9 cellular contexts compared by ENCODE assay signal in genomic region chr19:29810504-29810871, GRCh38. TPM values are rescaled to one million over a fixed set of nuclear protein-coding genes. Genes with fewer than 3 reads are reported as not detected.
DNase-seq lines count a peak whose midpoint lies in the region; ATAC-seq and TF ChIP-seq lines count a peak whose summit lies in the region.
"Had no signal": no experiment of that assay in that cellular context is flagged by ENCODE, and none has a peak within 500 bp of the region (broad histone marks: within the 10 kb centered on the region; RNA-seq: fewer than 3 reads in every experiment).

No MANE protein-coding gene starts in this region.

- H3K36me3 ChIP-seq in HCT116 (ENCODE audit: control insufficient read depth in 1 of 2, insufficient read depth in 2 of 2, low read length in 2 of 2) (peaks cover 2 to 12% of the 10 kb centered on the region in 2 experiments; a peak in 1 of 4 replicates), WERI-Rb-1 (peaks cover 27% of the 10 kb centered on the region), hepatocyte (replicated peaks; ENCODE audit: insufficient read depth, low read depth) (no peaks in the 10 kb centered on the region), upper lobe of left lung (no peaks in the 10 kb centered on the region)
- H3K36me3 ChIP-seq: uterus had no signal

- WGBS in hepatocyte (ENCODE audit: low lambda C conversion rate, missing lambda C conversion rate): 90% methylated on average over 4 of the region's 4 CpGs
- WGBS in upper lobe of left lung, 2 donors: 83 to 90% methylated on average over 4 of the region's 4 CpGs

- H3K4me3 ChIP-seq in HCT116 (replicated peaks in 1 of 2; ENCODE audit: low read depth in 1 of 2, low read length in 2 of 2): peak overlapping the region; percentile 62 to 69
- H3K4me3 ChIP-seq in WERI-Rb-1 (ENCODE audit: low read depth, low read length): no peak overlapping the region
- H3K4me3 ChIP-seq in hepatocyte: no peak overlapping the region
- peak overlapping the region in 1 of 4 donors; percentile 75 for H3K4me3 ChIP-seq in upper lobe of left lung

- H3K4me2 ChIP-seq in HCT116 (ENCODE audit: low read length) (peak overlapping the region; percentile 93), hepatocyte (peak overlapping the region; percentile 85)

- H3K9me3 ChIP-seq in HCT116 (ENCODE audit: control insufficient read depth in 1 of 2, insufficient read depth in 1 of 2, low read depth in 1 of 2, low read length in 2 of 2) (no peaks in the 10 kb centered on the region), WERI-Rb-1 (ENCODE audit: severe bottlenecking) (no peaks in the 10 kb centered on the region), hepatocyte (ENCODE audit: low read depth) (no peaks in the 10 kb centered on the region), upper lobe of left lung (no peaks in the 10 kb centered on the region)
- H3K9me3 ChIP-seq: uterus had no signal

- intact Hi-C loops in HCT116 (cut with micrococcal nuclease): loop anchor here (2.0 kb wide), 1 partner anchor 34 kb away; no protein-coding TSS in a partner anchor

- H3K9me2 ChIP-seq in HCT116 (ENCODE audit: insufficient read depth): no peaks in the 10 kb centered on the region
- no peaks in the 10 kb centered on the region for H3K9me2 ChIP-seq in hepatocyte (replicated peaks; ENCODE audit: insufficient read depth)

- H2AFZ ChIP-seq in HCT116 (ENCODE audit: low read depth, low read length, poor library complexity, severe bottlenecking) (no peak overlapping the region), hepatocyte (no peak overlapping the region)

- no TSS peak for BruUV-seq in HCT116 (replicated peaks; lab: Mats Ljungman, UMichigan)

- peak overlapping the region; percentile 78 for H3K9ac ChIP-seq in HCT116 (ENCODE audit: low read length)

- TF ChIP-seq POLR2A in HCT116 (IDR thresholded peaks at IDR 0.05; ENCODE audit: borderline replicate concordance, extremely low read depth, insufficient read depth, insufficient read length) (no peak), upper lobe of left lung (IDR thresholded peaks at IDR 0.05) (no peak)

- no peak for TF ChIP-seq EP300 in upper lobe of left lung (IDR thresholded peaks at IDR 0.05)

- RAD21 ChIA-PET in HCT116 (lab: Charles Lee; ENCODE audit: low non-redundant PET in 1 of 2, low total read pairs in 2 of 2, uncharacterized antibody in 2 of 2, unreplicated experiment in 2 of 2): no interaction called here

- H3K4me1 ChIP-seq in HCT116 (ENCODE audit: control insufficient read depth in 1 of 2, insufficient read depth in 2 of 2, low read length in 2 of 2): peaks cover 15 to 32% of the 10 kb centered on the region in 2 experiments
- H3K4me1 ChIP-seq in hepatocyte (ENCODE audit: insufficient read depth): peaks cover 4% of the 10 kb centered on the region
- peaks cover 5 to 23% (median 9%) of the 10 kb centered on the region in 4 donors for H3K4me1 ChIP-seq in upper lobe of left lung

- TF ChIP-seq CTCF in C4-2B (conservative IDR thresholded peaks at IDR 0.05): no peak
- no peak for TF ChIP-seq CTCF in HCT116 (IDR thresholded peaks at IDR 0.05 in 2 of 3, conservative IDR thresholded peaks at IDR 0.05 in 1 of 3; ENCODE audit: borderline replicate concordance in 1 of 3, insufficient read depth in 1 of 3, low read depth in 2 of 3, low read length in 2 of 3)
- no peak for TF ChIP-seq CTCF in WERI-Rb-1 (IDR thresholded peaks at IDR 0.05; ENCODE audit: low read depth, low read length)
- TF ChIP-seq CTCF in hepatocyte (IDR thresholded peaks at IDR 0.05; ENCODE audit: poor library complexity): no peak
- no peak for TF ChIP-seq CTCF in upper lobe of left lung (IDR thresholded peaks at IDR 0.05)

- H3K27ac ChIP-seq in C4-2B: peak overlapping the region; percentile 69
- peak overlapping the region; percentile 80 for H3K27ac ChIP-seq in HCT116 (ENCODE audit: low read depth, low read length)
- peak overlapping the region; percentile 86; the same call in 1 of the 2 replicates for H3K27ac ChIP-seq in WERI-Rb-1
- no peak overlapping the region for H3K27ac ChIP-seq in hepatocyte
- peak overlapping the region in 2 of 4 donors; percentile 48 to 71 for H3K27ac ChIP-seq in upper lobe of left lung

- H3K79me2 ChIP-seq in HCT116 (ENCODE audit: insufficient read depth, low read length) (peaks cover 8% of the 10 kb centered on the region; the same call in 1 of the 2 replicates), hepatocyte (no peaks in the 10 kb centered on the region)

- CTCF ChIA-PET in HCT116 (lab: Charles Lee): interaction anchor here (0.6 kb wide), 2 partner anchors 34 to 582 kb away, joined by 3 to 4 read pairs; no protein-coding TSS in a partner anchor

- no peak for TF ChIP-seq RAD21 in HCT116 (IDR thresholded peaks at IDR 0.05; ENCODE audit: low read depth)

- ATAC-seq in HCT116 (no peak), upper lobe of left lung (ENCODE audit: low FRiP score in 2 of 2) (no peak), GM21723 (IDR thresholded peaks at IDR 0.05; ENCODE audit: unreplicated experiment) (no peak), HG02973 (IDR thresholded peaks at IDR 0.05; ENCODE audit: unreplicated experiment) (no peak), HG03354 (IDR thresholded peaks at IDR 0.05; ENCODE audit: poor library complexity, severe bottlenecking, unreplicated experiment) (no peak)

- H3K27me3 ChIP-seq in HCT116 (ENCODE audit: insufficient read depth, low read length) (no peaks in the 10 kb centered on the region), WERI-Rb-1 (ENCODE audit: insufficient read depth, low read depth, severe bottlenecking) (no peaks in the 10 kb centered on the region), hepatocyte (no peaks in the 10 kb centered on the region), upper lobe of left lung (no peaks in the 10 kb centered on the region)
- H3K27me3 ChIP-seq: uterus had no signal

- POLR2A ChIA-PET in HCT116 (lab: Charles Lee): no interaction called here

- DNase-seq in HCT116 (ENCODE audit: low read depth, low spot score) (no peak), WERI-Rb-1 (no peak), hepatocyte (ENCODE audit: low spot score) (peak; percentile 47), upper lobe of left lung (no peak)

- H4K20me1 ChIP-seq in HCT116 (ENCODE audit: insufficient read depth) (no peaks in the 10 kb centered on the region), hepatocyte (ENCODE audit: insufficient read depth, poor library complexity, severe bottlenecking) (no peaks in the 10 kb centered on the region)

TF ChIP-seq in HCT116, 20 proteins besides CTCF, POLR2A, EP300 and RAD21:
- TF ChIP-seq ZNF274 (IDR thresholded peaks at IDR 0.05; ENCODE audit: low read depth, low read length) (no peak), SP1 (IDR thresholded peaks at IDR 0.05; ENCODE audit: low read depth) (no peak), ATF3 (IDR thresholded peaks at IDR 0.05) (no peak), MAX (IDR thresholded peaks at IDR 0.05) (no peak), YY1 (IDR thresholded peaks at IDR 0.05; ENCODE audit: extremely low read depth, insufficient replicate concordance, low read depth, low read length) (no peak), ELF1 (IDR thresholded peaks at IDR 0.05; ENCODE audit: borderline replicate concordance, low read depth) (no peak), EZH2phosphoT487 (IDR thresholded peaks at IDR 0.05; ENCODE audit: borderline replicate concordance) (no peak), CBX3 (IDR thresholded peaks at IDR 0.05; ENCODE audit: low read depth) (no peak), TCF7L2 (IDR thresholded peaks at IDR 0.05; ENCODE audit: borderline replicate concordance, extremely low read depth, insufficient read depth, insufficient read length) (no peak), JUND (IDR thresholded peaks at IDR 0.05) (no peak), FOSL1 (IDR thresholded peaks at IDR 0.05; ENCODE audit: low read depth) (no peak)
- TF ChIP-seq, protein P1, sequence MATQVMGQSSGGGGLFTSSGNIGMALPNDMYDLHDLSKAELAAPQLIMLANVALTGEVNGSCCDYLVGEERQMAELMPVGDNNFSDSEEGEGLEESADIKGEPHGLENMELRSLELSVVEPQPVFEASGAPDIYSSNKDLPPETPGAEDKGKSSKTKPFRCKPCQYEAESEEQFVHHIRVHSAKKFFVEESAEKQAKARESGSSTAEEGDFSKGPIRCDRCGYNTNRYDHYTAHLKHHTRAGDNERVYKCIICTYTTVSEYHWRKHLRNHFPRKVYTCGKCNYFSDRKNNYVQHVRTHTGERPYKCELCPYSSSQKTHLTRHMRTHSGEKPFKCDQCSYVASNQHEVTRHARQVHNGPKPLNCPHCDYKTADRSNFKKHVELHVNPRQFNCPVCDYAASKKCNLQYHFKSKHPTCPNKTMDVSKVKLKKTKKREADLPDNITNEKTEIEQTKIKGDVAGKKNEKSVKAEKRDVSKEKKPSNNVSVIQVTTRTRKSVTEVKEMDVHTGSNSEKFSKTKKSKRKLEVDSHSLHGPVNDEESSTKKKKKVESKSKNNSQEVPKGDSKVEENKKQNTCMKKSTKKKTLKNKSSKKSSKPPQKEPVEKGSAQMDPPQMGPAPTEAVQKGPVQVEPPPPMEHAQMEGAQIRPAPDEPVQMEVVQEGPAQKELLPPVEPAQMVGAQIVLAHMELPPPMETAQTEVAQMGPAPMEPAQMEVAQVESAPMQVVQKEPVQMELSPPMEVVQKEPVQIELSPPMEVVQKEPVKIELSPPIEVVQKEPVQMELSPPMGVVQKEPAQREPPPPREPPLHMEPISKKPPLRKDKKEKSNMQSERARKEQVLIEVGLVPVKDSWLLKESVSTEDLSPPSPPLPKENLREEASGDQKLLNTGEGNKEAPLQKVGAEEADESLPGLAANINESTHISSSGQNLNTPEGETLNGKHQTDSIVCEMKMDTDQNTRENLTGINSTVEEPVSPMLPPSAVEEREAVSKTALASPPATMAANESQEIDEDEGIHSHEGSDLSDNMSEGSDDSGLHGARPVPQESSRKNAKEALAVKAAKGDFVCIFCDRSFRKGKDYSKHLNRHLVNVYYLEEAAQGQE (IDR thresholded peaks at IDR 0.05; ENCODE audit: low read depth): no peak

RNA-seq across cellular contexts. Expression of gene CCNE1, which starts 1.3 kb away (rescaled TPM):
- total RNA-seq in HCT116 (2021; ENCODE audit: unreplicated experiment) (29.3 TPM), hepatocyte (17.6 and 19.9 TPM in 2 replicates), upper lobe of left lung (1 to 10 TPM in 2 of 6 donors, under 1 TPM in 3, not detected in 1; 0.46 to 1.5 (median 0.91) TPM)
- 14.7 and 18.4 TPM in 2 replicates for polyA plus RNA-seq in HCT116 (2012)
- polyA plus RNA-seq in hepatocyte: 24.6 and 25.1 TPM in 2 replicates

Comparison
In these comparisons a context has a peak if more than half of its experiments do, and no peak if none do; other contexts are left out.
1. H3K4me3 ChIP-seq: peak in HCT116 (2 of 2); none in WERI-Rb-1 (single experiment) and hepatocyte (single experiment).